In the genomic region with DNA sequence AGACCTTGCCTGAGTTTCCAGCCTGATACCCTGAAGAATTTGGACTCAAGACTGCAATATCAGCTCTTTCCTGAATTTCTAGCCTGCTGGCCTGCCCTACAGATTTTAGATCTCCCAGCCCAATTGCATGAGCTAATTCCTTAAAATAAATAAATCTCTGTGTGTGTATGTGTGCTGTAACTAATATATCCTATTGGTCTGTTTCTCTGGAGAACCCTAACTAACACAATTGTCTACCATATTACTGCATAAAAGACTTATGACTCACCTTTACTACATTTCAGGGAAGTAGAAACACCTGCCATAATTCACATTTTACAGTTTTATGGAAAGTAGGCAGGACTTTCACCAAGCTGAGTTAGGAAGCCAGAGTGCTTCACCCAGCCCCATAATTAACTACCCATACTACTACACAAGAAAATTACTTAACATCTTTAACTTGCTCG, we compare ENCODE assay signal across 17 cellular contexts.
DNase-seq lines count a peak whose midpoint lies in the region; ATAC-seq, FAIRE-seq and TF ChIP-seq lines count a peak whose summit lies in the region.
"Had no signal": no experiment of that assay in that cellular context is flagged by ENCODE, and none has a peak within 500 bp of the region (broad histone marks: within the 10 kb centered on the region; RNA-seq: fewer than 3 reads in every experiment).

No MANE protein-coding gene starts in this region.

- H2AFZ ChIP-seq in ACC112 (ENCODE audit: low read length, unreplicated experiment) (no peak overlapping the region), keratinocyte (ENCODE audit: control insufficient read depth, low read length) (no peak overlapping the region)

- H3K36me3 ChIP-seq in ACC112 (ENCODE audit: insufficient read depth, low read length) (no peaks in the 10 kb centered on the region), HEK293 (ENCODE audit: control insufficient read depth in 2 of 2, insufficient read depth in 1 of 2, low read length in 2 of 2) (no peaks in the 10 kb centered on the region), keratinocyte (ENCODE audit: control insufficient read depth in 2 of 2, extremely low read depth in 1 of 2, insufficient read depth in 2 of 2, low read length in 2 of 2) (no peaks in the 10 kb centered on the region)
- H3K36me3 ChIP-seq: thyroid gland had no signal

- CTCF ChIA-PET in HEK293 (lab: Yijun Ruan, JAX): interaction anchor here (0.7 to 8.8 kb wide), 8 partner anchors 12 to 1597 kb away, joined by 3 to 94 read pairs (median 5); no protein-coding TSS in a partner anchor

- H3K9me1 ChIP-seq in keratinocyte (ENCODE audit: control insufficient read depth, extremely low read depth, insufficient read depth, low read length): no peaks in the 10 kb centered on the region

- H3K27me3 ChIP-seq in ACC112 (ENCODE audit: insufficient read depth, low read length) (no peaks in the 10 kb centered on the region), keratinocyte (ENCODE audit: control insufficient read depth, extremely low read depth, insufficient read depth, low read length) (no peaks in the 10 kb centered on the region)
- H3K27me3 ChIP-seq: thyroid gland had no signal

- H3K4me3 ChIP-seq in ACC112 (ENCODE audit: low read depth, low read length) (no peak overlapping the region), HEK293 (ENCODE audit: low read depth, low read length) (no peak overlapping the region), keratinocyte (ENCODE audit: control insufficient read depth in 2 of 3, extremely low read depth in 1 of 3, insufficient read depth in 2 of 3, low read depth in 1 of 3, low read length in 3 of 3) (no peak overlapping the region)
- H3K4me3 ChIP-seq: thyroid gland had no signal

- dilution Hi-C loops in keratinocyte (cut with MboI; ENCODE audit: extremely low pct_ligation_motif_present, low sequenced_read_pairs): no loop called here

- no peak for ATAC-seq in HG03108 (IDR thresholded peaks at IDR 0.05; ENCODE audit: unreplicated experiment)
- ATAC-seq: activated T-cell treated with anti-CD3 and anti-CD28 coated beads, Interleukin-2, amount 50 U/mL, for 72 hours; effector memory CD8-positive, alpha-beta T cell had no signal

- H3K9me3 ChIP-seq in HEK293 (ENCODE audit: control insufficient read depth, insufficient read depth, low read depth, low read length): no peaks in the 10 kb centered on the region
- no peaks in the 10 kb centered on the region for H3K9me3 ChIP-seq in keratinocyte (ENCODE audit: control insufficient read depth, low read depth, low read length)
- H3K9me3 ChIP-seq: thyroid gland had no signal

- peak overlapping the region; percentile 13 for H3K4me2 ChIP-seq in keratinocyte (ENCODE audit: control insufficient read depth, extremely low read depth, insufficient read depth, low read depth, low read length)

- H4K20me1 ChIP-seq in keratinocyte (ENCODE audit: control insufficient read depth, extremely low read depth, insufficient read depth, low read length): no peaks in the 10 kb centered on the region

- no peak overlapping the region for H3K9ac ChIP-seq in keratinocyte (ENCODE audit: control insufficient read depth, extremely low read depth, insufficient read depth, low read length)

- H3K4me1 ChIP-seq in ACC112 (ENCODE audit: control insufficient read depth, insufficient read depth, low read length, unreplicated experiment): peaks cover 91% of the 10 kb centered on the region
- peaks cover 38% of the 10 kb centered on the region for H3K4me1 ChIP-seq in HEK293 (ENCODE audit: control insufficient read depth, insufficient read depth, low read length)
- peaks cover 32% of the 10 kb centered on the region for H3K4me1 ChIP-seq in keratinocyte (ENCODE audit: control insufficient read depth, extremely low read depth, insufficient read depth, low read length)
- H3K4me1 ChIP-seq: thyroid gland had no signal

- FAIRE-seq in keratinocyte (lab: Jason Lieb, UNC): no peak

- H3K27ac ChIP-seq in ACC112 (ENCODE audit: low read depth, low read length) (peak overlapping the region; percentile 92), HEK293 (ENCODE audit: extremely low read depth, low read depth, low read length) (no peak overlapping the region), keratinocyte (ENCODE audit: control insufficient read depth, insufficient read depth, low read length) (peak overlapping the region; percentile 8)
- H3K27ac ChIP-seq: thyroid gland had no signal

- H3K79me2 ChIP-seq in ACC112 (ENCODE audit: control insufficient read depth, insufficient read depth, low read length, unreplicated experiment) (peaks cover 22% of the 10 kb centered on the region), keratinocyte (ENCODE audit: control insufficient read depth, insufficient read depth, low read length) (no peaks in the 10 kb centered on the region)

- TF ChIP-seq CTCF in HEK293 (tag by site-specific recombination; IDR thresholded peaks at IDR 0.05) (no peak), keratinocyte (optimal IDR thresholded peaks at IDR 0.05 in 1 of 3, IDR thresholded peaks at IDR 0.05 in 1 of 3, conservative IDR thresholded peaks at IDR 0.05 in 1 of 3; ENCODE audit: extremely low read depth in 1 of 3, insufficient read depth in 2 of 3, low read length in 3 of 3) (no peak)

- DNase-seq in SW480 (ENCODE audit: low spot score) (peak; percentile 41), keratinocyte (ENCODE audit: low read depth, low spot score) (no peak), HuH-7 (ENCODE audit: low spot score) (no peak), GM19238 (ENCODE audit: insufficient read length, low spot score) (no peak), SIG-M5 (lab: John Stamatoyannopoulos, UW) (no peak)
- DNase-seq: activated CD4-positive, alpha-beta T cell treated with anti-CD3 and anti-CD28 coated beads, Interleukin-2, amount 10 ng/mL, durations not matched to agents 7 days and 5 days; activated T-cell treated with anti-CD3 and anti-CD28 coated beads, Interleukin-2, amount 50 U/mL, for 72 hours; aorta; effector memory CD8-positive, alpha-beta T cell; naive B cell; NCI-H1092 treated with DMSO at 0.1 percent for 48 hours; NCI-H510A; stimulated activated CD4-positive, alpha-beta T cell treated with anti-CD3 and anti-CD28 coated beads, Interleukin-1b, Interleukin-23, amount 100 ng/mL, for 48 hours; thyroid gland had no signal

- POLR2A ChIA-PET in HEK293 (lab: Yijun Ruan, JAX): interaction anchor here (1.4 kb wide), 1 partner anchor 20 kb away, joined by 3 read pairs; no protein-coding TSS in a partner anchor

TF ChIP-seq in HEK293, 187 proteins besides CTCF, POLR2A, EP300 and RAD21 (continues in another document):
- no peak for TF ChIP-seq ZSCAN5A (tag by site-specific recombination; IDR thresholded peaks at IDR 0.05)
- no peak for TF ChIP-seq MEIS1 (CRISPR knock-in tag; IDR thresholded peaks at IDR 0.05; ENCODE audit: borderline replicate concordance)
- TF ChIP-seq ZNF426 (tag by site-specific recombination; IDR thresholded peaks at IDR 0.05): no peak
- no peak for TF ChIP-seq ZSCAN23 (tag by site-specific recombination; IDR thresholded peaks at IDR 0.05)
- no peak for TF ChIP-seq ZNF433 (tag by site-specific recombination; IDR thresholded peaks at IDR 0.05; ENCODE audit: low read depth)
- peak; percentile 56; the same call in 1 of the 2 replicates for TF ChIP-seq ZNF600 (tag by site-specific recombination; IDR thresholded peaks at IDR 0.05)
- no peak for TF ChIP-seq ZNF311 (tag by site-specific recombination; IDR thresholded peaks at IDR 0.05; ENCODE audit: borderline replicate concordance)
- no peak for TF ChIP-seq RBAK (tag by site-specific recombination; IDR thresholded peaks at IDR 0.05)
- no peak for TF ChIP-seq ZNF341 (tag by site-specific recombination; IDR thresholded peaks at IDR 0.05; ENCODE audit: low read depth)
- TF ChIP-seq ZNF610 (tag by site-specific recombination; IDR thresholded peaks at IDR 0.05; ENCODE audit: borderline replicate concordance): no peak
- TF ChIP-seq, protein P1, sequence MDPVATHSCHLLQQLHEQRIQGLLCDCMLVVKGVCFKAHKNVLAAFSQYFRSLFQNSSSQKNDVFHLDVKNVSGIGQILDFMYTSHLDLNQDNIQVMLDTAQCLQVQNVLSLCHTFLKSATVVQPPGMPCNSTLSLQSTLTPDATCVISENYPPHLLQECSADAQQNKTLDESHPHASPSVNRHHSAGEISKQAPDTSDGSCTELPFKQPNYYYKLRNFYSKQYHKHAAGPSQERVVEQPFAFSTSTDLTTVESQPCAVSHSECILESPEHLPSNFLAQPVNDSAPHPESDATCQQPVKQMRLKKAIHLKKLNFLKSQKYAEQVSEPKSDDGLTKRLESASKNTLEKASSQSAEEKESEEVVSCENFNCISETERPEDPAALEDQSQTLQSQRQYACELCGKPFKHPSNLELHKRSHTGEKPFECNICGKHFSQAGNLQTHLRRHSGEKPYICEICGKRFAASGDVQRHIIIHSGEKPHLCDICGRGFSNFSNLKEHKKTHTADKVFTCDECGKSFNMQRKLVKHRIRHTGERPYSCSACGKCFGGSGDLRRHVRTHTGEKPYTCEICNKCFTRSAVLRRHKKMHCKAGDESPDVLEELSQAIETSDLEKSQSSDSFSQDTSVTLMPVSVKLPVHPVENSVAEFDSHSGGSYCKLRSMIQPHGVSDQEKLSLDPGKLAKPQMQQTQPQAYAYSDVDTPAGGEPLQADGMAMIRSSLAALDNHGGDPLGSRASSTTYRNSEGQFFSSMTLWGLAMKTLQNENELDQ (tag by site-specific recombination; IDR thresholded peaks at IDR 0.05; ENCODE audit: low read depth): no peak
- TF ChIP-seq ZNF23 (tag by site-specific recombination; IDR thresholded peaks at IDR 0.05; ENCODE audit: borderline replicate concordance): no peak
- no peak for TF ChIP-seq ZIC2 (tag by site-specific recombination; IDR thresholded peaks at IDR 0.05)
- no peak for TF ChIP-seq YY2 (tag by site-specific recombination; IDR thresholded peaks at IDR 0.05)
